Comparison of ENCODE assay signal across 19 cellular contexts in the genomic region with DNA sequence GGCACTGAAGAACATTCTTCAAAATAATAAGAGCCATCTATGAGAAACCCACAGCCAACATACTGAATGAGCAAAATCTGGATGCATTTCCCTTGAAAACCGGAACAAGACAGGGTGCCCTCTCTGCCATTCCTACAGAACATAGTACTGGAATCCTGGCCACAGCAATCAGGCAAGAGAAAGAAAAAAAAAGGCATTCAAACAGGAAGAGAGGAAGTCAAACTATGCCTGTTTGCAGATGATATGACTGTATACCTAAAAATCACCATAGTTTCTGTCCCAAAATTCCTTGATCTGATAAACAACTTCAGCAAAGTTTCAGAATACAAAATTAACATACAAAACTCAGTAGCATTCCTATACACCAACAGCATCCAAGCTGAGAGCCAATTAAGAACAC.
A peak's percentile ranks its signal among the peaks of the same experiment; 100 is the strongest.
DNase-seq lines count a peak whose midpoint lies in the region; FAIRE-seq and TF ChIP-seq lines count a peak whose summit lies in the region.
"Had no signal": no experiment of that assay in that cellular context is flagged by ENCODE, and none has a peak within 500 bp of the region (broad histone marks: within the 10 kb centered on the region; RNA-seq: fewer than 3 reads in every experiment).

No MANE protein-coding gene starts in this region.

- H3K27ac ChIP-seq in endothelial cell of umbilical vein (ENCODE audit: insufficient read depth, low read depth, low read length), result peak overlapping the region; percentile 48
- no peak overlapping the region for H3K27ac ChIP-seq in MM.1S (ENCODE audit: low read length)
- H3K27ac ChIP-seq: BLaER1, C4-2B had no signal

- H3F3A ChIP-seq in MM.1S (ENCODE audit: insufficient read depth, low read length), result no peaks in the 10 kb centered on the region

- H4K20me1 ChIP-seq in endothelial cell of umbilical vein (replicated peaks; ENCODE audit: control insufficient read depth, extremely low read depth, insufficient read depth, low read length), result no peaks in the 10 kb centered on the region
- no peaks in the 10 kb centered on the region for H4K20me1 ChIP-seq in MM.1S (ENCODE audit: insufficient read depth, low read length)
- H4K20me1 ChIP-seq: BLaER1 had no signal

- BruUV-seq in endothelial cell of umbilical vein (replicated peaks; lab: Mats Ljungman, UMichigan), result no TSS peak

- H3K79me2 ChIP-seq in endothelial cell of umbilical vein (ENCODE audit: control insufficient read depth, insufficient read depth, low read length) (no peaks in the 10 kb centered on the region), MM.1S (ENCODE audit: low read length) (no peaks in the 10 kb centered on the region)

- H3K4me1 ChIP-seq in endothelial cell of umbilical vein (ENCODE audit: control insufficient read depth, extremely low read depth, insufficient read depth, low read length) (peaks cover 10% of the 10 kb centered on the region), MM.1S (ENCODE audit: low read length) (no peaks in the 10 kb centered on the region)
- H3K4me1 ChIP-seq: BLaER1, Caco-2 had no signal

- H3K9ac ChIP-seq in endothelial cell of umbilical vein (replicated peaks; ENCODE audit: extremely low read depth, insufficient read depth, low read length) (no peak overlapping the region), MM.1S (ENCODE audit: low read length) (no peak overlapping the region)
- H3K9ac ChIP-seq: BLaER1 had no signal

- H3K36me3 ChIP-seq in endothelial cell of umbilical vein (ENCODE audit: control insufficient read depth in 2 of 2, extremely low read depth in 1 of 2, insufficient read depth in 2 of 2, low read length in 2 of 2), result no peaks in the 10 kb centered on the region
- no peaks in the 10 kb centered on the region for H3K36me3 ChIP-seq in MM.1S (replicated peaks; ENCODE audit: insufficient read depth, low read length)
- H3K36me3 ChIP-seq: BLaER1 had no signal

- intact Hi-C loops in endothelial cell of umbilical vein (cut with micrococcal nuclease), result loop anchor here (1.0 kb wide), 1 partner anchor 26 kb away; no protein-coding TSS in a partner anchor

- POLR2A ChIA-PET in endothelial cell of umbilical vein (lab: Charles Lee), result no interaction called here

- CTCF ChIA-PET in endothelial cell of umbilical vein (lab: Charles Lee), result no interaction called here

- H3K9me1 ChIP-seq in endothelial cell of umbilical vein (replicated peaks; ENCODE audit: control insufficient read depth, extremely low read depth, insufficient read depth, low read length), result no peaks in the 10 kb centered on the region

- TF ChIP-seq CTCF in endothelial cell of umbilical vein (IDR thresholded peaks at IDR 0.05; ENCODE audit: extremely low read depth in 1 of 2, insufficient read depth in 1 of 2, low read depth in 1 of 2, low read length in 2 of 2), result no peak
- no peak for TF ChIP-seq CTCF in MM.1S (IDR thresholded peaks at IDR 0.05; ENCODE audit: low read length)
- TF ChIP-seq CTCF in D721Med (IDR thresholded peaks at IDR 0.05; ENCODE audit: insufficient read depth, missing control alignments), result no peak

- DNase-seq in dermis blood vessel endothelial cell, result peak; percentile 29
- peak; percentile 90 for DNase-seq in endothelial cell of umbilical vein (ENCODE audit: low read depth, low spot score)
- peak; percentile 39 to 89 for DNase-seq in lung microvascular endothelial cell (ENCODE audit: low read depth in 2 of 2)
- no peak for DNase-seq in MM.1S
- DNase-seq in D721Med (ENCODE audit: insufficient read length, low spot score), result no peak
- DNase-seq in NCI-H524 treated with DMSO at 0.1 percent for 48 hours (lab: John Stamatoyannopoulos, UW), result no peak
- DNase-seq: Caco-2; CD4-positive, CD25-positive, alpha-beta regulatory T cell; CD8-positive, alpha-beta T cell; DMS 273 treated with DMSO at 0.1 percent for 48 hours; DMS79; GF-D8; H7; HCEC 1CT had no signal

- dilution Hi-C loops in endothelial cell of umbilical vein (cut with MboI; ENCODE audit: extremely low pct_ligation_motif_present, low sequenced_read_pairs), result no loop called here

- no peak for TF ChIP-seq POLR2A in endothelial cell of umbilical vein (IDR thresholded peaks at IDR 0.05; ENCODE audit: low read depth, low read length)

- no peaks in the 10 kb centered on the region for H3K9me3 ChIP-seq in endothelial cell of umbilical vein (replicated peaks; ENCODE audit: control insufficient read depth, insufficient read depth, low read length)
- no peaks in the 10 kb centered on the region for H3K9me3 ChIP-seq in MM.1S (replicated peaks; ENCODE audit: insufficient read depth, low read length)
- H3K9me3 ChIP-seq: Caco-2 had no signal

- FAIRE-seq in endothelial cell of umbilical vein (lab: Jason Lieb, UNC), result peak; percentile 73
- no peak for FAIRE-seq in D721Med (lab: Jason Lieb, UNC)
- FAIRE-seq: GM12891, GM18507, H1 had no signal

- H3K4me2 ChIP-seq in endothelial cell of umbilical vein (ENCODE audit: insufficient read depth, low read length) (no peak overlapping the region), MM.1S (ENCODE audit: low read depth, low read length) (no peak overlapping the region)
- H3K4me2 ChIP-seq: BLaER1 had no signal

- H3K27me3 ChIP-seq in endothelial cell of umbilical vein (ENCODE audit: control insufficient read depth in 2 of 2, insufficient read depth in 2 of 2, low read length in 2 of 2) (no peaks in the 10 kb centered on the region), MM.1S (replicated peaks; ENCODE audit: insufficient read depth, low read length) (no peaks in the 10 kb centered on the region)
- H3K27me3 ChIP-seq: BLaER1 had no signal

- no peak overlapping the region for H3K4me3 ChIP-seq in endothelial cell of umbilical vein (replicated peaks in 1 of 3; ENCODE audit: insufficient read depth in 1 of 3, low read depth in 1 of 3, low read length in 3 of 3)
- no peak overlapping the region for H3K4me3 ChIP-seq in MM.1S (ENCODE audit: low read length)
- H3K4me3 ChIP-seq: BLaER1 had no signal

- H3K9me2 ChIP-seq in MM.1S (replicated peaks; ENCODE audit: insufficient read depth, low read length), result no peaks in the 10 kb centered on the region

- H2AFZ ChIP-seq in endothelial cell of umbilical vein (ENCODE audit: low read depth, low read length) (no peak overlapping the region), MM.1S (ENCODE audit: low read length) (no peak overlapping the region)

TF ChIP-seq in endothelial cell of umbilical vein, 7 proteins besides CTCF, POLR2A, EP300 and RAD21:
- TF ChIP-seq GATA2 (IDR thresholded peaks at IDR 0.05; ENCODE audit: insufficient read depth, insufficient read length, low read depth, low read length) (peak; percentile 9), MYC (IDR thresholded peaks at IDR 0.05; ENCODE audit: low read depth, low read length) (no peak), POLR2AphosphoS5 (IDR thresholded peaks at IDR 0.05; ENCODE audit: insufficient read depth, low read depth, low read length) (no peak)

Comparison
In these comparisons a context has a peak if more than half of its experiments do, and no peak if none do; other contexts are left out.
1. DNase-seq: peak in dermis blood vessel endothelial cell (single experiment), endothelial cell of umbilical vein (single experiment) and lung microvascular endothelial cell (2 of 2); none in MM.1S (single experiment), D721Med (single experiment) and NCI-H524 treated with DMSO at 0.1 percent for 48 hours (single experiment).